In genomic region chr7:158781976-158782637, GRCh38 we compare ENCODE assay signal across 9 cellular contexts.
"Had no signal": no experiment of that assay in that cellular context is flagged by ENCODE, and none has a peak within 500 bp of the region (broad histone marks: within the 10 kb centered on the region; RNA-seq: fewer than 3 reads in every experiment).

No MANE protein-coding gene starts in this region.

- H3K9me3 ChIP-seq: suprapubic skin had no signal

- ATAC-seq: activated CD4-positive, CD25-positive, alpha-beta regulatory T cell treated with anti-CD3 and anti-CD28 coated beads, Interleukin-2, amount 50 U/mL, for 24 hours; stimulated activated naive B cell treated with anti-CD40 and anti-IgM and Interleukin-4, amounts not matched to agents 10 μg/mL and 1 μg/mL and 100 μg/mL, for 72 hours had no signal

- H3K27me3 ChIP-seq: suprapubic skin had no signal

- H3K27ac ChIP-seq: parathyroid adenoma had no signal

- DNase-seq: activated effector memory CD4-positive, alpha-beta T cell treated with Interleukin-2 at 50 U/mL for 16 hours; activated T-cell treated with anti-CD3 and anti-CD28 coated beads, Interleukin-2, amount 50 U/mL, for 1 hour; head of caudate nucleus; naive B cell; stimulated activated CD4-positive, alpha-beta T cell treated with anti-CD3 and anti-CD28 coated beads, Interleukin-2, amount 100 ng/mL, for 24 hours; stimulated activated naive B cell treated with anti-CD40 and anti-IgM and Interleukin-4, amounts not matched to agents 10 μg/mL and 1 μg/mL and 100 μg/mL, for 72 hours had no signal
